ENCODE assay signal across 12 cellular contexts in the genomic region with DNA sequence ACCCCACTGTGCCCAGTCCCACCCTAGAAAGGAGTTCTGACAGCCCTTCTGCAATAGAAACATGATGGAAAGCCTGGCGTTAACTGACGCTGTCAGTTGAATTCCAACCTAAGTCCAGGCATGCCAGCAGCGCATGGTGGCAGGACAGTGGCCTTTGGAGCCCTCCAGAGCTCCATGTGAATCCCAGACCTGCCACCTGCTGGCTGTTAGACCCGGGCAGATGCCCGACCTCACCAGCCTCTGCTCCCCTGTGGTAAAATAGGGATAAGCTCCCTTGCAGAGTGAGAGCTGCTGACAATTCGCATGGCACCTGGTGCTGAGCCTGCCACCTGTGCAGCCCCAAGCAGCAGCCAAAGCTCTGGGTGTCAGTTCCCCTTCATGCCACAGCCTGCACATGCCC.
DNase-seq lines count a peak whose midpoint lies in the region; ATAC-seq and TF ChIP-seq lines count a peak whose summit lies in the region.
"Had no signal": no experiment of that assay in that cellular context is flagged by ENCODE, and none has a peak within 500 bp of the region (broad histone marks: within the 10 kb centered on the region; RNA-seq: fewer than 3 reads in every experiment).

No MANE protein-coding gene starts in this region.

- ATAC-seq in left lung = peak; percentile 40
- no peak for ATAC-seq in GM19324 (IDR thresholded peaks at IDR 0.05; ENCODE audit: low FRiP score, unreplicated experiment)
- ATAC-seq: natural killer cell had no signal

- no peak overlapping the region for H3K27ac ChIP-seq in WERI-Rb-1
- H3K27ac ChIP-seq in left lung = no peak overlapping the region
- no peak overlapping the region for H3K27ac ChIP-seq in ovary

- H3K4me3 ChIP-seq in WERI-Rb-1 (ENCODE audit: low read depth, low read length) (no peak overlapping the region), left lung (no peak overlapping the region), ovary (no peak overlapping the region)

- intact Hi-C loops in left lung (cut with DNase I) (loop anchor here in 1 of 2 donors (10.0 kb wide), 1 partner anchor 56 kb away; no protein-coding TSS in a partner anchor), ovary (cut with DNase I) (no loop called here)

- no peak for TF ChIP-seq EP300 in Ishikawa (IDR thresholded peaks at IDR 0.05; ENCODE audit: borderline replicate concordance)
- TF ChIP-seq EP300 in ovary (IDR thresholded peaks at IDR 0.05) = no peak

- TF ChIP-seq POLR2A in ovary (IDR thresholded peaks at IDR 0.05) = no peak

- H3K4me1 ChIP-seq in left lung (no peaks in the 10 kb centered on the region), ovary (ENCODE audit: insufficient read depth) (no peaks in the 10 kb centered on the region)

- 53 to 70% (median 54%) methylated on average over 6 of the region's 6 CpGs for WGBS in ovary, 3 donors

- H3K36me3 ChIP-seq in WERI-Rb-1 = no peaks in the 10 kb centered on the region
- H3K36me3 ChIP-seq in left lung = peaks cover 0 to 5% of the 10 kb centered on the region in 2 donors
- no peaks in the 10 kb centered on the region for H3K36me3 ChIP-seq in ovary

- DNase-seq in COLO668 (lab: John Stamatoyannopoulos, UW; ENCODE audit: unreplicated experiment) = peak; percentile 50
- DNase-seq in WERI-Rb-1 = peak; percentile 77
- no peak for DNase-seq in left lung
- no peak for DNase-seq in activated naive CD4-positive, alpha-beta T cell treated with anti-CD3 and anti-CD28 coated beads, Interleukin-2, amount 50 U/mL, for 16 hours
- DNase-seq in ovary = no peak
- no peak for DNase-seq in kidney glomerular epithelial cell (lab: John Stamatoyannopoulos, UW)
- DNase-seq: activated CD8-positive, alpha-beta memory T cell treated with anti-CD3 and anti-CD28 coated beads, Interleukin-2, amount 50 U/mL, for 4 hours; COR-L47; natural killer cell; T-helper 9 cell had no signal

- TF ChIP-seq CTCF in WERI-Rb-1 (IDR thresholded peaks at IDR 0.05; ENCODE audit: low read depth, low read length) (peak; percentile 78), left lung (IDR thresholded peaks at IDR 0.05) (no peak), ovary (IDR thresholded peaks at IDR 0.05) (no peak)

- H3K9me3 ChIP-seq in WERI-Rb-1 (ENCODE audit: severe bottlenecking) (peaks cover 19% of the 10 kb centered on the region), left lung (no peaks in the 10 kb centered on the region), ovary (no peaks in the 10 kb centered on the region)

- peak; percentile 36; the same call in 1 of the 2 replicates for TF ChIP-seq RAD21 in Ishikawa (IDR thresholded peaks at IDR 0.05; ENCODE audit: low read depth)

- H3K27me3 ChIP-seq in WERI-Rb-1 (ENCODE audit: insufficient read depth, low read depth, severe bottlenecking) (no peaks in the 10 kb centered on the region), left lung (peaks cover 0 to 5% of the 10 kb centered on the region in 2 donors), ovary (no peaks in the 10 kb centered on the region)

TF ChIP-seq in Ishikawa, 13 proteins besides CTCF, POLR2A, EP300 and RAD21:
- TF ChIP-seq, protein P1, sequence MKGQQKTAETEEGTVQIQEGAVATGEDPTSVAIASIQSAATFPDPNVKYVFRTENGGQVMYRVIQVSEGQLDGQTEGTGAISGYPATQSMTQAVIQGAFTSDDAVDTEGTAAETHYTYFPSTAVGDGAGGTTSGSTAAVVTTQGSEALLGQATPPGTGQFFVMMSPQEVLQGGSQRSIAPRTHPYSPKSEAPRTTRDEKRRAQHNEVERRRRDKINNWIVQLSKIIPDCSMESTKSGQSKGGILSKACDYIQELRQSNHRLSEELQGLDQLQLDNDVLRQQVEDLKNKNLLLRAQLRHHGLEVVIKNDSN (IDR thresholded peaks at IDR 0.05) = no peak
- TF ChIP-seq NFIC (IDR thresholded peaks at IDR 0.05) = no peak
- TF ChIP-seq CREB1 (IDR thresholded peaks at IDR 0.05; ENCODE audit: low read depth) = no peak
- no peak for TF ChIP-seq TAF1 (IDR thresholded peaks at IDR 0.05; ENCODE audit: low read depth)
- TF ChIP-seq TEAD4 (IDR thresholded peaks at IDR 0.05) = no peak
- no peak for TF ChIP-seq FOXM1 (IDR thresholded peaks at IDR 0.05; ENCODE audit: borderline replicate concordance, low read depth)
- no peak for TF ChIP-seq REST (IDR thresholded peaks at IDR 0.05; ENCODE audit: low read depth)
- no peak for TF ChIP-seq CEBPB (IDR thresholded peaks at IDR 0.05)
- no peak for TF ChIP-seq TCF12 (IDR thresholded peaks at IDR 0.05; ENCODE audit: low read depth)
- no peak for TF ChIP-seq YY1 (IDR thresholded peaks at IDR 0.05; ENCODE audit: low read depth)
- no peak for TF ChIP-seq MAX (IDR thresholded peaks at IDR 0.05)
- TF ChIP-seq ZBTB7A (IDR thresholded peaks at IDR 0.05; ENCODE audit: low read depth) = no peak

Comparison
In these comparisons a context has a peak if more than half of its experiments do, and no peak if none do; other contexts are left out.
1. DNase-seq: peak in COLO668 (single experiment) and WERI-Rb-1 (single experiment); none in left lung (0 of 2), activated naive CD4-positive, alpha-beta T cell treated with anti-CD3 and anti-CD28 coated beads, Interleukin-2, amount 50 U/mL, for 16 hours (single experiment), ovary (0 of 5) and kidney glomerular epithelial cell (single experiment).